In genomic region chr7:142811154-142811737, GRCh38 we compare ENCODE assay signal across 8 cellular contexts. TPM values are rescaled to one million over a fixed set of nuclear protein-coding genes. Genes with fewer than 3 reads are reported as not detected.
DNase-seq lines count a peak whose midpoint lies in the region; ATAC-seq and TF ChIP-seq lines count a peak whose summit lies in the region.

No MANE protein-coding gene starts in this region.

- peaks cover 2% of the 10 kb centered on the region for H3K36me3 Mint-ChIP-seq in activated CD8-positive, alpha-beta T cell treated with anti-CD3 and anti-CD28 coated beads, Interleukin-2, amount 10 ng/mL, durations not matched to agents 7 days and 5 days (ENCODE audit: low read depth)

- peak; percentile 68 for TF ChIP-seq CTCF in retinal pigment epithelial cell (conservative IDR thresholded peaks at IDR 0.05; ENCODE audit: low read depth, low read length)

- CTCF ChIA-PET in activated CD8-positive, alpha-beta T cell treated with anti-CD3 and anti-CD28 coated beads, Interleukin-2, amount 10 ng/mL, durations not matched to agents 7 days and 5 days (lab: Charles Lee) = interaction anchor here (0.7 to 13.6 kb wide), 63 partner anchors 8 to 835 kb away, joined by 3 to 584 read pairs (median 6); partner anchors contain the start of gene EPHB6

- POLR2A ChIA-PET in activated CD8-positive, alpha-beta T cell treated with anti-CD3 and anti-CD28 coated beads, Interleukin-2, amount 10 ng/mL, durations not matched to agents 7 days and 5 days (lab: Charles Lee) = interaction anchor here (0.6 to 22.0 kb wide), 12 partner anchors 19 to 507 kb away, joined by 3 to 2065 read pairs (median 4); no protein-coding TSS in a partner anchor

- peaks cover 2% of the 10 kb centered on the region for H3K27me3 Mint-ChIP-seq in activated CD8-positive, alpha-beta T cell treated with anti-CD3 and anti-CD28 coated beads, Interleukin-2, amount 10 ng/mL, durations not matched to agents 7 days and 5 days (ENCODE audit: low read depth)

- no peaks in the 10 kb centered on the region for H3K9me3 Mint-ChIP-seq in activated CD8-positive, alpha-beta T cell treated with anti-CD3 and anti-CD28 coated beads, Interleukin-2, amount 10 ng/mL, durations not matched to agents 7 days and 5 days (ENCODE audit: insufficient read depth)

- H3K4me1 Mint-ChIP-seq in activated CD8-positive, alpha-beta T cell treated with anti-CD3 and anti-CD28 coated beads, Interleukin-2, amount 10 ng/mL, durations not matched to agents 7 days and 5 days (ENCODE audit: low read depth) = peaks cover 72% of the 10 kb centered on the region

- DNase-seq in AG08395 (ENCODE audit: low spot score) = peak; percentile 55
- DNase-seq in ELR (ENCODE audit: low read depth) = peak; percentile 75
- peak; percentile 13 for DNase-seq in NCI-H187 treated with DMSO at 0.1 percent for 48 hours (lab: John Stamatoyannopoulos, UW)
- peak; percentile 71 for DNase-seq in activated CD8-positive, alpha-beta T cell treated with anti-CD3 and anti-CD28 coated beads, Interleukin-2, amount 10 ng/mL, durations not matched to agents 7 days and 5 days
- DNase-seq in globus pallidus (ENCODE audit: low spot score) = peak; percentile 14
- DNase-seq in retinal pigment epithelial cell (ENCODE audit: low read depth) = no peak
- DNase-seq in midbrain (lab: John Stamatoyannopoulos, UW) = no peak

- H3K4me3 ChIP-seq in retinal pigment epithelial cell (ENCODE audit: low read length) = no peak overlapping the region

- no peak for ATAC-seq in activated CD8-positive, alpha-beta T cell treated with anti-CD3 and anti-CD28 coated beads, Interleukin-2, amount 10 ng/mL, durations not matched to agents 7 days and 5 days
- ATAC-seq in GM18858 (IDR thresholded peaks at IDR 0.05; ENCODE audit: unreplicated experiment) = no peak

- peak overlapping the region; percentile 88 for H3K27ac Mint-ChIP-seq in activated CD8-positive, alpha-beta T cell treated with anti-CD3 and anti-CD28 coated beads, Interleukin-2, amount 10 ng/mL, durations not matched to agents 7 days and 5 days

- peak overlapping the region; percentile 54 for H3K4me3 Mint-ChIP-seq in activated CD8-positive, alpha-beta T cell treated with anti-CD3 and anti-CD28 coated beads, Interleukin-2, amount 10 ng/mL, durations not matched to agents 7 days and 5 days

RNA-seq across cellular contexts. Expression of gene PRSS2, which starts 40.5 kb away (rescaled TPM):
- not detected for total RNA-seq in activated CD8-positive, alpha-beta T cell treated with anti-CD3 and anti-CD28 coated beads, Interleukin-2, amount 10 ng/mL, durations not matched to agents 7 days and 5 days

RNA-seq across cellular contexts. Expression of gene EPHB6, which starts 43.6 kb away (rescaled TPM):
- total RNA-seq in activated CD8-positive, alpha-beta T cell treated with anti-CD3 and anti-CD28 coated beads, Interleukin-2, amount 10 ng/mL, durations not matched to agents 7 days and 5 days = 1 to 10 TPM; 7.0 TPM

Comparison
In these comparisons a context has a peak if more than half of its experiments do, and no peak if none do; other contexts are left out.
1. DNase-seq: peak in AG08395 (single experiment), ELR (single experiment), NCI-H187 treated with DMSO at 0.1 percent for 48 hours (single experiment), activated CD8-positive, alpha-beta T cell treated with anti-CD3 and anti-CD28 coated beads, Interleukin-2, amount 10 ng/mL, durations not matched to agents 7 days and 5 days (single experiment) and globus pallidus (single experiment); none in retinal pigment epithelial cell (single experiment) and midbrain (single experiment).